19 cellular contexts compared by ENCODE assay signal in the genomic region with DNA sequence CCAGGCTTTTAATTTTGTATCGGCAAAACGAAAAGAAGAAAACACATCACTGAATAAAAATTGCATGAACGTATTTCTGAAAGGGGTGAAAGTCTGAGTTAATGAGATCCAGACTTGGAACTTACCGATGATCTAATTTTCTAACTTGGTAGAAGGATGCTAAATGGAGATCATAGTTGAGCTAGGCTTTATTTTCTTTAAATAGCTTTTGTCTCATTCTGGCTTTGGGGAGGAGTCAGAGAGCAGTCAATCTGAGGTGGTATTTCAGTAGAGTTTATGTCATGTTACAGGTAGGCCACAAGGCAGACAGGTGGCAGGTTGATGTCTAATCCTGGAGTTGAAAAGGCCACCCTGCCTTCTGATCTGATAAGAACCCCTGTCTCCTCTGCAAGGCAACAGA.
"Had no signal": no experiment of that assay in that cellular context is flagged by ENCODE, and none has a peak within 500 bp of the region (broad histone marks: within the 10 kb centered on the region; RNA-seq: fewer than 3 reads in every experiment).

No MANE protein-coding gene starts in this region.

- H3K9ac ChIP-seq: neural progenitor cell had no signal

- H3K27me3 ChIP-seq: adrenal gland, cardiac muscle cell, left lung, neural progenitor cell, right lobe of liver, spleen had no signal

- H3K4me2 ChIP-seq: neural progenitor cell had no signal

- H3K9me3 ChIP-seq: adrenal gland, left lung, mucosa of descending colon, right lobe of liver had no signal

- H3K4me1 ChIP-seq: left lung, right lobe of liver, spleen had no signal

- DNase-seq: activated CD4-positive, alpha-beta T cell treated with anti-CD3 and anti-CD28 coated beads for 36 hours; activated CD4-positive, alpha-beta T cell treated with anti-CD3 and anti-CD28 coated beads, Interleukin-2, amount 50 U/mL, for 48 hours; activated gamma-delta T cell; adrenal gland; dermis blood vessel endothelial cell; effector memory CD4-positive, alpha-beta T cell; head of caudate nucleus; left lung; mucosa of descending colon; naive thymus-derived CD4-positive, alpha-beta T cell; right lobe of liver; spleen; stimulated activated CD4-positive, alpha-beta T cell treated with anti-CD3 and anti-CD28 coated beads, Interleukin-4, amount 100 ng/mL, for 4 hours; SW 1271; T-helper 2 cell had no signal

- H3K27ac ChIP-seq: adrenal gland, cardiac muscle cell, left lung, neural progenitor cell, right lobe of liver, spleen had no signal

- H3K4me3 ChIP-seq: adrenal gland, cardiac muscle cell, left lung, mucosa of descending colon, neural progenitor cell, right lobe of liver, spleen had no signal

- H2AFZ ChIP-seq: neural progenitor cell had no signal

- ATAC-seq: activated CD4-positive, alpha-beta T cell treated with anti-CD3 and anti-CD28 coated beads for 36 hours; left lung; mucosa of descending colon; naive thymus-derived CD4-positive, alpha-beta T cell; right lobe of liver; stimulated activated memory B cell treated with anti-CD40 and anti-IgM and Interleukin-4, amounts not matched to agents 10 μg/mL and 1 μg/mL and 100 μg/mL, for 72 hours; WTC11 had no signal

- H3K36me3 ChIP-seq: adrenal gland, cardiac muscle cell, left lung, neural progenitor cell, right lobe of liver, spleen had no signal
